ENCODE assay signal across 22 cellular contexts in genomic region chr5:171863928-171864327, GRCh38.
DNase-seq lines count a peak whose midpoint lies in the region; ATAC-seq and TF ChIP-seq lines count a peak whose summit lies in the region.
"Had no signal": no experiment of that assay in that cellular context is flagged by ENCODE, and none has a peak within 500 bp of the region (broad histone marks: within the 10 kb centered on the region; RNA-seq: fewer than 3 reads in every experiment).

No MANE protein-coding gene starts in this region.

- peak; percentile 22 for ATAC-seq in Right ventricle myocardium superior (ENCODE audit: poor library complexity)
- ATAC-seq in thoracic aorta (ENCODE audit: insufficient number of reproducible peaks, low FRiP score, low read depth) = no peak
- no peak for ATAC-seq in HG03565 (IDR thresholded peaks at IDR 0.05; ENCODE audit: unreplicated experiment)
- ATAC-seq: effector memory CD8-positive, alpha-beta T cell; lower lobe of right lung; Panc1 had no signal

- H3K4me1 ChIP-seq in thoracic aorta (ENCODE audit: control insufficient read depth in 1 of 2, low read depth in 2 of 2) = peaks cover 8 to 19% of the 10 kb centered on the region in 2 donors
- H3K4me1 ChIP-seq: adrenal gland, Caco-2, neural progenitor cell had no signal

- no peak overlapping the region for H3K4me3 ChIP-seq in thoracic aorta
- H3K4me3 ChIP-seq: adrenal gland, lower lobe of right lung, neural progenitor cell, tibial artery had no signal

- no peak for TF ChIP-seq CTCF in thoracic aorta (IDR thresholded peaks at IDR 0.05)

- intact Hi-C loops in Right ventricle myocardium superior (cut with DNase I) (no loop called here), cardiac septum (cut with DNase I) (no loop called here)

- H3K9me3 ChIP-seq in thoracic aorta = no peaks in the 10 kb centered on the region
- H3K9me3 ChIP-seq: adrenal gland, Caco-2, lower lobe of right lung, tibial artery had no signal

- H3K27ac ChIP-seq in thoracic aorta = peak overlapping the region; percentile 15 to 66
- H3K27ac ChIP-seq: adrenal gland, lower lobe of right lung had no signal

- peaks cover 8% of the 10 kb centered on the region for H3K36me3 ChIP-seq in thoracic aorta

- H3K27me3 ChIP-seq in thoracic aorta (replicated peaks; ENCODE audit: insufficient read depth) = no peaks in the 10 kb centered on the region
- H3K27me3 ChIP-seq: adrenal gland, neural progenitor cell, tibial artery had no signal

- DNase-seq in Right ventricle myocardium superior = no peak
- no peak for DNase-seq in cardiac septum (ENCODE audit: low spot score)
- DNase-seq in astrocyte of the hippocampus (ENCODE audit: low read depth, low spot score) = peak; percentile 92
- DNase-seq in hepatic stellate cell (ENCODE audit: low spot score) = peak; percentile 61
- no peak for DNase-seq in thoracic aorta (ENCODE audit: low spot score)
- DNase-seq in NCI-H1417 (lab: John Stamatoyannopoulos, UW) = no peak
- DNase-seq in HUDEP-2 (lab: John Stamatoyannopoulos, UW; ENCODE audit: unreplicated experiment in 76 of 76) = no peak
- DNase-seq: activated CD4-positive, alpha-beta T cell treated with anti-CD3 and anti-CD28 coated beads for 1 hour; activated T-cell treated with anti-CD3 and anti-CD28 coated beads, Interleukin-2, amount 50 U/mL, for 1 hour; adrenal gland; Caco-2; effector memory CD8-positive, alpha-beta T cell; hypothalamus; lower lobe of right lung; NCI-H1092; NCI-H446; stimulated activated CD4-positive, alpha-beta T cell treated with anti-CD3 and anti-CD28 coated beads, Interleukin-12 subunit alpha, Interleukin-12 subunit beta, amount 100 ng/mL, for 4 hours; T-helper 1 cell; tibial artery had no signal

Comparison
In these comparisons a context has a peak if more than half of its experiments do, and no peak if none do; other contexts are left out.
1. DNase-seq: peak in astrocyte of the hippocampus (single experiment) and hepatic stellate cell (single experiment); none in Right ventricle myocardium superior (single experiment), cardiac septum (single experiment), thoracic aorta (single experiment), NCI-H1417 (0 of 3) and HUDEP-2 (0 of 76).